Comparison of ENCODE assay signal across 1 cellular context in genomic region chr20:24138951-24139350, GRCh38.
TF ChIP-seq lines count a peak whose summit lies in the region.

No MANE protein-coding gene starts in this region.

TF ChIP-seq in WTC11, 78 proteins besides CTCF, POLR2A, EP300 and RAD21 (continued from another document):
- TF ChIP-seq AFF4 (CRISPR knock-in tag; IDR thresholded peaks at IDR 0.05; ENCODE audit: borderline replicate concordance) (no peak), ZNF671 (CRISPR knock-in tag; IDR thresholded peaks at IDR 0.05) (no peak), NR1H2 (CRISPR knock-in tag; IDR thresholded peaks at IDR 0.05) (no peak), SOX15 (CRISPR knock-in tag; IDR thresholded peaks at IDR 0.05) (no peak), NFATC4 (CRISPR knock-in tag; IDR thresholded peaks at IDR 0.05) (no peak), ZNF396 (CRISPR knock-in tag; IDR thresholded peaks at IDR 0.05; ENCODE audit: borderline replicate concordance) (no peak), NR2C2 (CRISPR knock-in tag; IDR thresholded peaks at IDR 0.05) (no peak), AR (CRISPR knock-in tag; IDR thresholded peaks at IDR 0.05) (no peak), GRHL2 (CRISPR knock-in tag; IDR thresholded peaks at IDR 0.05; ENCODE audit: insufficient replicate concordance, severe bottlenecking) (no peak), EMX1 (CRISPR knock-in tag; IDR thresholded peaks at IDR 0.05) (no peak), TEAD4 (CRISPR knock-in tag; IDR thresholded peaks at IDR 0.05) (no peak), CREB1 (CRISPR knock-in tag; IDR thresholded peaks at IDR 0.05) (no peak)
- TF ChIP-seq, protein P1, sequence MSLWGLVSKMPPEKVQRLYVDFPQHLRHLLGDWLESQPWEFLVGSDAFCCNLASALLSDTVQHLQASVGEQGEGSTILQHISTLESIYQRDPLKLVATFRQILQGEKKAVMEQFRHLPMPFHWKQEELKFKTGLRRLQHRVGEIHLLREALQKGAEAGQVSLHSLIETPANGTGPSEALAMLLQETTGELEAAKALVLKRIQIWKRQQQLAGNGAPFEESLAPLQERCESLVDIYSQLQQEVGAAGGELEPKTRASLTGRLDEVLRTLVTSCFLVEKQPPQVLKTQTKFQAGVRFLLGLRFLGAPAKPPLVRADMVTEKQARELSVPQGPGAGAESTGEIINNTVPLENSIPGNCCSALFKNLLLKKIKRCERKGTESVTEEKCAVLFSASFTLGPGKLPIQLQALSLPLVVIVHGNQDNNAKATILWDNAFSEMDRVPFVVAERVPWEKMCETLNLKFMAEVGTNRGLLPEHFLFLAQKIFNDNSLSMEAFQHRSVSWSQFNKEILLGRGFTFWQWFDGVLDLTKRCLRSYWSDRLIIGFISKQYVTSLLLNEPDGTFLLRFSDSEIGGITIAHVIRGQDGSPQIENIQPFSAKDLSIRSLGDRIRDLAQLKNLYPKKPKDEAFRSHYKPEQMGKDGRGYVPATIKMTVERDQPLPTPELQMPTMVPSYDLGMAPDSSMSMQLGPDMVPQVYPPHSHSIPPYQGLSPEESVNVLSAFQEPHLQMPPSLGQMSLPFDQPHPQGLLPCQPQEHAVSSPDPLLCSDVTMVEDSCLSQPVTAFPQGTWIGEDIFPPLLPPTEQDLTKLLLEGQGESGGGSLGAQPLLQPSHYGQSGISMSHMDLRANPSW (CRISPR knock-in tag; conservative IDR thresholded peaks at IDR 0.05; ENCODE audit: low read depth), result no peak
